Comparison of ENCODE assay signal across 8 cellular contexts in genomic region chr11:57546869-57547518, GRCh38. TPM values are rescaled to one million over a fixed set of nuclear protein-coding genes. Genes with fewer than 3 reads are reported as not detected.
DNase-seq lines count a peak whose midpoint lies in the region; ATAC-seq and TF ChIP-seq lines count a peak whose summit lies in the region.

No MANE protein-coding gene starts in this region.

- no peak overlapping the region for H3K4me3 Mint-ChIP-seq in activated B cell treated with CpG ODN at 0.5 μM for 24 hours

- peak; percentile 77 for DNase-seq in AG08395 (ENCODE audit: low spot score)
- DNase-seq in activated B cell treated with CpG ODN at 0.5 μM for 24 hours = no peak
- DNase-seq in left lobe of liver (ENCODE audit: low spot score) = no peak
- DNase-seq in KG1 (lab: John Stamatoyannopoulos, UW) = no peak
- DNase-seq in uterus = no peak

- no peaks in the 10 kb centered on the region for H3K27me3 Mint-ChIP-seq in activated B cell treated with CpG ODN at 0.5 μM for 24 hours

- no peaks in the 10 kb centered on the region for H3K9me3 ChIP-seq in uterus

- TF ChIP-seq CTCF in activated B cell treated with CpG ODN at 0.5 μM for 24 hours (IDR thresholded peaks at IDR 0.05) = no peak
- no peak for TF ChIP-seq CTCF in uterus (IDR thresholded peaks at IDR 0.05)

- H3K27ac ChIP-seq in uterus = no peak overlapping the region

- peak overlapping the region; percentile 80 for H3K27ac Mint-ChIP-seq in activated B cell treated with CpG ODN at 0.5 μM for 24 hours

- H3K4me1 Mint-ChIP-seq in activated B cell treated with CpG ODN at 0.5 μM for 24 hours = peaks cover 20% of the 10 kb centered on the region

- CTCF ChIA-PET in activated B cell treated with CpG ODN at 0.5 μM for 24 hours (lab: Charles Lee) = interaction anchor here (0.9 to 2.8 kb wide), 5 partner anchors 21 to 91 kb away, joined by 3 to 9 read pairs (median 7); partner anchors contain the start of gene UBE2L6

- H3K36me3 Mint-ChIP-seq in activated B cell treated with CpG ODN at 0.5 μM for 24 hours (ENCODE audit: low read depth) = peaks cover 32% of the 10 kb centered on the region

- no peaks in the 10 kb centered on the region for H3K4me1 ChIP-seq in uterus

- peak; percentile 69 for ATAC-seq in GM18517 (IDR thresholded peaks at IDR 0.05; ENCODE audit: unreplicated experiment)
- ATAC-seq in HG03045 (IDR thresholded peaks at IDR 0.05; ENCODE audit: unreplicated experiment) = peak; percentile 65
- no peak for ATAC-seq in activated B cell treated with CpG ODN at 0.5 μM for 24 hours (ENCODE audit: low read depth)
- peak; percentile 90 for ATAC-seq in left lobe of liver
- ATAC-seq in HG03025 (IDR thresholded peaks at IDR 0.05; ENCODE audit: low FRiP score, unreplicated experiment) = no peak

- intact Hi-C loops in activated B cell treated with CpG ODN at 0.5 μM for 24 hours (cut with micrococcal nuclease) (no loop called here), uterus (cut with DNase I; ENCODE audit: low total_unique reads) (no loop called here)

- TF ChIP-seq POLR2A in uterus (IDR thresholded peaks at IDR 0.05) = no peak

- H3K4me3 ChIP-seq in uterus = no peak overlapping the region

- H3K36me3 ChIP-seq in uterus = no peaks in the 10 kb centered on the region

- H3K9me3 Mint-ChIP-seq in activated B cell treated with CpG ODN at 0.5 μM for 24 hours = no peaks in the 10 kb centered on the region

- POLR2A ChIA-PET in activated B cell treated with CpG ODN at 0.5 μM for 24 hours (lab: Charles Lee) = interaction anchor here (1.1 to 1.9 kb wide), 4 partner anchors 16 to 212 kb away, joined by 3 to 16 read pairs (median 4); partner anchors contain the start of genes SSRP1, TIMM10 and UBE2L6

- H3K27me3 ChIP-seq in uterus = no peaks in the 10 kb centered on the region

RNA-seq across cellular contexts. Expression of gene SMTNL1, which starts 9.6 kb away (rescaled TPM):
- total RNA-seq in activated B cell treated with CpG ODN at 0.5 μM for 24 hours (not detected in 2 replicates), left lobe of liver (not detected), uterus (not detected)

RNA-seq across cellular contexts. Expression of gene TIMM10, which starts 16.4 kb away (rescaled TPM):
- total RNA-seq in activated B cell treated with CpG ODN at 0.5 μM for 24 hours (100 and 108 TPM in 2 replicates), left lobe of liver (39.3 TPM), uterus (10 to 100 TPM in 3 of 4 donors, 1 to 10 TPM in 1; 7.7 to 47.4 (median 19.6) TPM)

RNA-seq across cellular contexts. Expression of gene UBE2L6, which starts 20.5 kb away (rescaled TPM):
- total RNA-seq in activated B cell treated with CpG ODN at 0.5 μM for 24 hours (63.4 and 69.2 TPM in 2 replicates), left lobe of liver (53.0 TPM), uterus (10 to 100 TPM; 28.3 to 87.9 (median 84.2) TPM)

RNA-seq across cellular contexts. Expression of gene SLC43A1, which starts 31.5 kb away (rescaled TPM):
- total RNA-seq in activated B cell treated with CpG ODN at 0.5 μM for 24 hours = 11.1 and 12.8 TPM in 2 replicates
- total RNA-seq in left lobe of liver = 115 TPM
- 10 to 100 TPM; 13.1 to 48.4 (median 22.5) TPM for total RNA-seq in uterus

RNA-seq across cellular contexts. Expression of gene SERPING1, which starts 50.5 kb away (rescaled TPM):
- total RNA-seq in activated B cell treated with CpG ODN at 0.5 μM for 24 hours (not detected in 2 replicates), left lobe of liver (1,854 TPM), uterus (100 to 1,000 TPM in 3 of 4 donors, 10 to 100 TPM in 1; 39.3 to 742 (median 362) TPM)

Comparison
In these comparisons a context has a peak if more than half of its experiments do, and no peak if none do; other contexts are left out.
1. ATAC-seq: peak in GM18517 (single experiment), HG03045 (single experiment) and left lobe of liver (single experiment); none in activated B cell treated with CpG ODN at 0.5 μM for 24 hours (single experiment) and HG03025 (single experiment).